ENCODE assay signal across 1 cellular context in genomic region chr2:113217455-113218282, GRCh38.
TF ChIP-seq lines count a peak whose summit lies in the region.

No MANE protein-coding gene starts in this region.

TF ChIP-seq in HepG2, 621 proteins besides CTCF, POLR2A, EP300 and RAD21 (continued from another document and continues in another):
- TF ChIP-seq POGK (CRISPR knock-in tag; conservative IDR thresholded peaks at IDR 0.05) (0 out of 2 replicates have a peak, but pooled peaks have one; percentile 14), TAF1 (CRISPR knock-in tag; IDR thresholded peaks at IDR 0.05) (peak; percentile 3; the same call in 1 of the 2 replicates), SCMH1 (CRISPR knock-in tag; IDR thresholded peaks at IDR 0.05; ENCODE audit: borderline replicate concordance) (no peak), RARA (CRISPR knock-in tag; IDR thresholded peaks at IDR 0.05) (no peak), ATF3 (CRISPR knock-in tag; IDR thresholded peaks at IDR 0.05) (no peak), NONO (IDR thresholded peaks at IDR 0.05) (no peak), NONO (CRISPR knock-in tag; conservative IDR thresholded peaks at IDR 0.05) (no peak), TAF15 (IDR thresholded peaks at IDR 0.05; ENCODE audit: low read depth, low read length, poor library complexity, severe bottlenecking) (no peak), ZSCAN21 (CRISPR knock-in tag; IDR thresholded peaks at IDR 0.05; ENCODE audit: borderline replicate concordance) (no peak), TRIM24 (CRISPR knock-in tag; IDR thresholded peaks at IDR 0.05) (no peak), NR2F1 (CRISPR knock-in tag; IDR thresholded peaks at IDR 0.05) (no peak), HNF4G (IDR thresholded peaks at IDR 0.05; ENCODE audit: borderline replicate concordance, low read depth, low read length) (no peak), HNF4G (CRISPR knock-in tag; IDR thresholded peaks at IDR 0.05; ENCODE audit: borderline replicate concordance, low read depth) (no peak), TEF (CRISPR knock-in tag; IDR thresholded peaks at IDR 0.05) (no peak), ZBTB40 (IDR thresholded peaks at IDR 0.05) (no peak), ZBTB40 (CRISPR knock-in tag; IDR thresholded peaks at IDR 0.05) (0 out of 2 replicates have a peak, but pooled peaks have one; percentile 64), ZNF660 (CRISPR knock-in tag; IDR thresholded peaks at IDR 0.05; ENCODE audit: borderline replicate concordance, low read depth) (no peak), ZBTB4 (CRISPR knock-in tag; IDR thresholded peaks at IDR 0.05; ENCODE audit: borderline replicate concordance) (peak; percentile 68; the same call in 1 of the 2 replicates), SP140L (CRISPR knock-in tag; IDR thresholded peaks at IDR 0.05; ENCODE audit: borderline replicate concordance) (no peak), ZNF749 (CRISPR knock-in tag; IDR thresholded peaks at IDR 0.05; ENCODE audit: borderline replicate concordance) (no peak), ZNF710 (CRISPR knock-in tag; IDR thresholded peaks at IDR 0.05; ENCODE audit: borderline replicate concordance) (no peak), MYC (CRISPR knock-in tag; IDR thresholded peaks at IDR 0.05; ENCODE audit: borderline replicate concordance) (no peak; the same call in 1 of the 2 replicates), PLSCR1 (CRISPR knock-in tag; IDR thresholded peaks at IDR 0.05; ENCODE audit: borderline replicate concordance) (no peak), MAFK (conservative IDR thresholded peaks at IDR 0.05 in 1 of 2, IDR thresholded peaks at IDR 0.05 in 1 of 2; ENCODE audit: low read length in 2 of 2) (no peak), ZNF292 (CRISPR knock-in tag; IDR thresholded peaks at IDR 0.05; ENCODE audit: borderline replicate concordance, low read depth) (peak; percentile 54), UBTF (CRISPR knock-in tag; IDR thresholded peaks at IDR 0.05) (peak; percentile 40; the same call in 1 of the 2 replicates), ZBTB44 (CRISPR knock-in tag; IDR thresholded peaks at IDR 0.05) (no peak), ZBTB20 (CRISPR knock-in tag; IDR thresholded peaks at IDR 0.05; ENCODE audit: borderline replicate concordance, low read depth) (0 out of 2 replicates have a peak, but pooled peaks have one; percentile 41), RXRA (CRISPR knock-in tag; IDR thresholded peaks at IDR 0.05) (no peak; the same call in 1 of the 2 replicates), SP4 (CRISPR knock-in tag; IDR thresholded peaks at IDR 0.05) (no peak), ZNF460 (CRISPR knock-in tag; IDR thresholded peaks at IDR 0.05; ENCODE audit: borderline replicate concordance) (no peak)
